In the genomic region with DNA sequence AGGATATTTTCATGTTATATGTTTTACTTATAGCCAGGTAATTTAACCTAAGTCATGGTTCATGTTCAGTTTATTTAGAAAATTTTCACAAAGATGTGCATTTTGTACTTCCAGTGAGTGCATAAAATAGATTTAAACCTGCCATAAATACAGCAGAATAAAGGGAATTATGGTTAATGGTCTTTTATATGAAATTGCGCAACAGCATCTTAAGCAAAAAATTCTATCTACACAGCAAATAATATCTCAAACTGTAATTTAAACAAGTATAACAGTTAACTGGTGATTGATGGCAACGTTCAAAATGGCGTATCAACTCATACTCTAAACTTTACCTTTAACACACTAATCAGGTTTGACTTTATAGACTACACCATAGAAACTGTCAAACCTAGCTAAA, we compare ENCODE assay signal across 24 cellular contexts.
A peak's percentile ranks its signal among the peaks of the same experiment; 100 is the strongest.
DNase-seq lines count a peak whose midpoint lies in the region; ATAC-seq, FAIRE-seq and TF ChIP-seq lines count a peak whose summit lies in the region.
"Had no signal": no experiment of that assay in that cellular context is flagged by ENCODE, and none has a peak within 500 bp of the region (broad histone marks: within the 10 kb centered on the region; RNA-seq: fewer than 3 reads in every experiment).

No MANE protein-coding gene starts in this region.

- FAIRE-seq in HepG2 (lab: Jason Lieb, UNC) (no peak), H1 (lab: Jason Lieb, UNC) (peak; percentile 24)
- FAIRE-seq: GM12891, GM18507 had no signal

- TF ChIP-seq POLR2A in HepG2 (IDR thresholded peaks at IDR 0.05; ENCODE audit: insufficient read depth in 1 of 2, low read depth in 2 of 2, low read length in 2 of 2) (no peak), right lobe of liver (IDR thresholded peaks at IDR 0.05) (no peak), H1 (IDR thresholded peaks at IDR 0.05; ENCODE audit: control extremely low read depth in 1 of 2, low read depth in 2 of 2, low read length in 2 of 2) (no peak)

- H4K8ac ChIP-seq in H1 (ENCODE audit: extremely low read depth, insufficient read depth, low read length), result no peak overlapping the region

- no peak for ATAC-seq in HepG2
- ATAC-seq in right lobe of liver, result no peak
- no peak for ATAC-seq in left lung

- H3K4me3 ChIP-seq in HepG2 (replicated peaks in 1 of 3; ENCODE audit: insufficient read depth in 1 of 3, low read depth in 2 of 3, low read length in 3 of 3) (no peak overlapping the region), right lobe of liver (no peak overlapping the region), H1 (ENCODE audit: extremely low read depth in 1 of 4, insufficient read depth in 2 of 4, low read depth in 3 of 4, low read length in 4 of 4) (no peak overlapping the region), left lung (no peak overlapping the region)
- H3K4me3 ChIP-seq: BLaER1 had no signal

- H3K9me3 ChIP-seq in HepG2 (ENCODE audit: low read length) (no peaks in the 10 kb centered on the region), right lobe of liver (no peaks in the 10 kb centered on the region), H1 (ENCODE audit: insufficient read depth in 2 of 2, low read depth in 1 of 2, low read length in 1 of 2) (no peaks in the 10 kb centered on the region), left lung (no peaks in the 10 kb centered on the region)
- H3K9me3 ChIP-seq: BE2C, BLaER1 had no signal

- H3K23ac ChIP-seq in H1 (ENCODE audit: insufficient read length), result no peak overlapping the region

- H3K79me2 ChIP-seq in HepG2 (ENCODE audit: insufficient read depth, low read length) (no peaks in the 10 kb centered on the region), H1 (ENCODE audit: control insufficient read depth in 1 of 2, insufficient read depth in 2 of 2, low read length in 2 of 2) (no peaks in the 10 kb centered on the region)

- TF ChIP-seq RAD21 in HepG2 (CRISPR knock-in tag; IDR thresholded peaks at IDR 0.05), result no peak
- no peak for TF ChIP-seq RAD21 in Ishikawa (IDR thresholded peaks at IDR 0.05; ENCODE audit: low read depth)
- TF ChIP-seq RAD21 in H1 (IDR thresholded peaks at IDR 0.05 in 1 of 2, conservative IDR thresholded peaks at IDR 0.05 in 1 of 2; ENCODE audit: low read depth in 2 of 2, low read length in 2 of 2), result no peak

- no peaks in the 10 kb centered on the region for H4K20me1 ChIP-seq in HepG2 (ENCODE audit: insufficient read depth, low read length)
- H4K20me1 ChIP-seq in H1 (replicated peaks in 1 of 2; ENCODE audit: control insufficient read depth in 1 of 2, insufficient read depth in 2 of 2, low read length in 2 of 2), result no peaks in the 10 kb centered on the region
- H4K20me1 ChIP-seq: BLaER1 had no signal

- H2AK5ac ChIP-seq in H1 (ENCODE audit: low read depth, low read length), result no peak overlapping the region

- no peak overlapping the region for H2BK12ac ChIP-seq in H1 (ENCODE audit: low read depth, low read length)

- no peak overlapping the region for H4K91ac ChIP-seq in H1 (replicated peaks; ENCODE audit: insufficient read length, low read length)

- H3K9ac ChIP-seq in HepG2 (ENCODE audit: insufficient read depth, low read depth, low read length) (no peak overlapping the region), H1 (replicated peaks in 1 of 4; ENCODE audit: extremely low read depth in 1 of 4, low read depth in 3 of 4, low read length in 3 of 4) (no peak overlapping the region)
- H3K9ac ChIP-seq: BLaER1 had no signal

- H2BK120ac ChIP-seq in H1 (replicated peaks; ENCODE audit: low read depth, low read length), result no peak overlapping the region

- 54% methylated on average over 3 of the region's 3 CpGs for WGBS in HepG2 (ENCODE audit: low lambda C conversion rate)
- 36% methylated on average over 3 of the region's 3 CpGs for WGBS in right lobe of liver (ENCODE audit: insufficient coverage, low coverage, low lambda C conversion rate, missing lambda C conversion rate)
- 77% methylated on average over 3 of the region's 3 CpGs; no CpG with 5 or more reads in 1 of the 2 experiments for WGBS in H1 (ENCODE audit: extremely low coverage in 1 of 2, insufficient coverage in 1 of 2, insufficient read length in 1 of 2, insufficient replicate concordance in 2 of 2, low coverage in 1 of 2, low lambda C conversion rate in 2 of 2, missing lambda C conversion rate in 1 of 2), 2 experiments

- H3K36me3 ChIP-seq in HepG2 (replicated peaks in 1 of 2; ENCODE audit: control insufficient read depth in 1 of 2, insufficient read depth in 2 of 2, low read length in 2 of 2) (no peaks in the 10 kb centered on the region), right lobe of liver (no peaks in the 10 kb centered on the region), H1 (ENCODE audit: control insufficient read depth in 2 of 4, insufficient read depth in 4 of 4, low read length in 3 of 4) (no peaks in the 10 kb centered on the region), left lung (no peaks in the 10 kb centered on the region)
- H3K36me3 ChIP-seq: BE2C, BLaER1 had no signal

- no peaks in the 10 kb centered on the region for H3K4me1 ChIP-seq in HepG2 (ENCODE audit: insufficient read depth, low read length)
- H3K4me1 ChIP-seq in right lobe of liver, result no peaks in the 10 kb centered on the region
- H3K4me1 ChIP-seq in H1 (replicated peaks in 1 of 4; ENCODE audit: control insufficient read depth in 3 of 4, insufficient read depth in 4 of 4, low read length in 3 of 4), result peaks cover 0 to 4% (median 1%) of the 10 kb centered on the region in 4 experiments; a peak in 2 of 7 replicates
- H3K4me1 ChIP-seq in left lung, result no peaks in the 10 kb centered on the region
- H3K4me1 ChIP-seq: BE2C, BLaER1 had no signal

- H2BK5ac ChIP-seq in H1 (ENCODE audit: low read depth, low read length), result no peak overlapping the region

- H3K18ac ChIP-seq in H1 (ENCODE audit: extremely low read depth, low read length), result no peak overlapping the region

- no peak overlapping the region for H2AFZ ChIP-seq in HepG2 (ENCODE audit: low read length)
- H2AFZ ChIP-seq in H1 (ENCODE audit: low read length), result no peak overlapping the region

- TF ChIP-seq EP300 in HepG2 (IDR thresholded peaks at IDR 0.05; ENCODE audit: low read depth in 2 of 2, low read length in 2 of 2), result no peak
- TF ChIP-seq EP300 in HepG2 (CRISPR knock-in tag; IDR thresholded peaks at IDR 0.05; ENCODE audit: borderline replicate concordance), result no peak
- TF ChIP-seq EP300 in Ishikawa (IDR thresholded peaks at IDR 0.05; ENCODE audit: borderline replicate concordance), result no peak
- no peak for TF ChIP-seq EP300 in H1 (IDR thresholded peaks at IDR 0.05; ENCODE audit: borderline replicate concordance in 1 of 2, low read depth in 2 of 2, low read length in 2 of 2)

- TF ChIP-seq CTCF in HepG2 (CRISPR knock-in tag; IDR thresholded peaks at IDR 0.05), result no peak
- no peak for TF ChIP-seq CTCF in right lobe of liver (IDR thresholded peaks at IDR 0.05)
- no peak for TF ChIP-seq CTCF in H1 (IDR thresholded peaks at IDR 0.05; ENCODE audit: control extremely low read depth in 1 of 3, insufficient read depth in 1 of 3, low read depth in 1 of 3, low read length in 3 of 3)
- TF ChIP-seq CTCF in left lung (IDR thresholded peaks at IDR 0.05), result no peak

- H3K4ac ChIP-seq in H1 (replicated peaks; ENCODE audit: insufficient read length, low read depth, low read length), result no peak overlapping the region

- CTCF ChIA-PET in HepG2 (lab: Yijun Ruan, JAX; ENCODE audit: low intra/inter-chr PET ratio, low total read pairs) (no interaction called here), H1 (lab: Charles Lee; ENCODE audit: partially characterized antibody) (no interaction called here)

- DNase-seq in HepG2 (ENCODE audit: low spot score) (no peak), right lobe of liver (no peak), H1 (ENCODE audit: low read depth in 1 of 2, low spot score in 2 of 2) (no peak), OCI-M2 (lab: John Stamatoyannopoulos, UW; ENCODE audit: unreplicated experiment) (no peak), left lung (no peak)
- DNase-seq: ACHN; BE2C; C1 segment of cervical spinal cord; CD4-positive, alpha-beta memory T cell; CD4-positive, CD25-positive, alpha-beta regulatory T cell; CD8-positive, alpha-beta memory T cell; COR-L47; DMS 273 treated with DMSO at 0.1 percent for 48 hours; DMS153; DMS53; DMS79; DND-41; EL; GDM1 had no signal

- in situ Hi-C loops in HepG2 (cut with HindIII; ENCODE audit: extremely low pct_ligation_motif_present, low pct_unique_long_range_greater_than_20kb), result no loop called here

- H3K14ac ChIP-seq in H1 (ENCODE audit: insufficient read length), result no peak overlapping the region

- no peak overlapping the region for H4K5ac ChIP-seq in H1 (ENCODE audit: insufficient read length, low read depth, low read length)

- intact Hi-C loops in HepG2 (cut with micrococcal nuclease; ENCODE audit: unreplicated experiment) (no loop called here), right lobe of liver (cut with DNase I) (no loop called here), left lung (cut with DNase I) (no loop called here)

- H3K23me2 ChIP-seq in H1 (ENCODE audit: low read depth, low read length), result no peaks in the 10 kb centered on the region

- no peak overlapping the region for H2BK15ac ChIP-seq in H1 (ENCODE audit: low read length)

- no peak overlapping the region for H2BK20ac ChIP-seq in H1 (ENCODE audit: low read length)

- BruUV-seq in HepG2 (replicated peaks; lab: Mats Ljungman, UMichigan), result no TSS peak

- H3K27ac ChIP-seq in HepG2 (ENCODE audit: extremely low read length, insufficient read depth, low read length) (no peak overlapping the region), right lobe of liver (no peak overlapping the region), H1 (ENCODE audit: low read depth, low read length) (no peak overlapping the region), left lung (no peak overlapping the region)
- H3K27ac ChIP-seq: 22Rv1, BLaER1 had no signal

- no peak overlapping the region for H3K4me2 ChIP-seq in HepG2 (ENCODE audit: low read depth, low read length)
- H3K4me2 ChIP-seq in H1 (ENCODE audit: insufficient read depth in 1 of 2, low read depth in 2 of 2, low read length in 2 of 2), result no peak overlapping the region
- H3K4me2 ChIP-seq: BLaER1 had no signal

- no peaks in the 10 kb centered on the region for H3K79me1 ChIP-seq in H1 (ENCODE audit: low read depth, low read length)

- no peaks in the 10 kb centered on the region for H3K27me3 ChIP-seq in HepG2 (ENCODE audit: control insufficient read depth in 1 of 2, insufficient read depth in 2 of 2, low read length in 2 of 2)
- H3K27me3 ChIP-seq in right lobe of liver, result no peaks in the 10 kb centered on the region
- H3K27me3 ChIP-seq in H1 (replicated peaks in 1 of 4; ENCODE audit: control insufficient read depth in 3 of 4, extremely low read depth in 1 of 4, insufficient read depth in 3 of 4, low read length in 3 of 4), result no peaks in the 10 kb centered on the region
- no peaks in the 10 kb centered on the region for H3K27me3 ChIP-seq in left lung
- H3K27me3 ChIP-seq: BE2C, BLaER1 had no signal

- POLR2A ChIA-PET in HepG2 (lab: Yijun Ruan, JAX), result no interaction called here
- POLR2A ChIA-PET in H1 (lab: Charles Lee; ENCODE audit: partially characterized antibody), result no interaction called here

- no peak overlapping the region for H3K56ac ChIP-seq in H1 (replicated peaks; ENCODE audit: insufficient read length, low read depth, low read length)

TF ChIP-seq in HepG2, 621 proteins besides CTCF, POLR2A, EP300 and RAD21 (continues in another document):
- TF ChIP-seq NR1H2 (CRISPR knock-in tag; IDR thresholded peaks at IDR 0.05; ENCODE audit: borderline replicate concordance, low read depth), result no peak

TF ChIP-seq in H1, 55 proteins besides CTCF, POLR2A, EP300 and RAD21:
- TF ChIP-seq CEBPB (IDR thresholded peaks at IDR 0.05; ENCODE audit: low read depth, low read length) (peak; percentile 94), SIX5 (IDR thresholded peaks at IDR 0.05; ENCODE audit: low read depth, low read length) (no peak)
